ENCODE assay signal across 9 cellular contexts in genomic region chrX:21375795-21376069, GRCh38. TPM values are rescaled to one million over a fixed set of nuclear protein-coding genes. Genes with fewer than 3 reads are reported as not detected.
A peak's percentile ranks its signal among the peaks of the same experiment; 100 is the strongest.
DNase-seq lines count a peak whose midpoint lies in the region; ATAC-seq, FAIRE-seq and TF ChIP-seq lines count a peak whose summit lies in the region.
"Had no signal": no experiment of that assay in that cellular context is flagged by ENCODE, and none has a peak within 500 bp of the region (broad histone marks: within the 10 kb centered on the region; RNA-seq: fewer than 3 reads in every experiment).

No MANE protein-coding gene starts in this region.

- ATAC-seq in gastrocnemius medialis (no peak), GM21381 (IDR thresholded peaks at IDR 0.05; ENCODE audit: unreplicated experiment) (no peak)

- peak; percentile 56 for DNase-seq in ELF-1 (ENCODE audit: low read depth, low spot score)
- no peak for DNase-seq in LNCaP clone FGC (ENCODE audit: low read depth)
- no peak for DNase-seq in astrocyte (ENCODE audit: low read depth)
- DNase-seq in HCEC 1CT: no peak
- DNase-seq in foreskin fibroblast: no peak
- DNase-seq in gastrocnemius medialis: no peak

- in situ Hi-C loops in gastrocnemius medialis (cut with MboI; ENCODE audit: low sequenced_read_pairs in 4 of 4): no loop called here

- no peak for TF ChIP-seq CTCF in LNCaP clone FGC (IDR thresholded peaks at IDR 0.05; ENCODE audit: control insufficient read depth, extremely low read depth, insufficient read depth)
- no peak for TF ChIP-seq CTCF in astrocyte (IDR thresholded peaks at IDR 0.05; ENCODE audit: insufficient read depth, low read depth, low read length)
- peak; percentile 59 for TF ChIP-seq CTCF in neural cell (IDR thresholded peaks at IDR 0.05; ENCODE audit: poor library complexity, severe bottlenecking)
- no peak for TF ChIP-seq CTCF in foreskin fibroblast (IDR thresholded peaks at IDR 0.05; ENCODE audit: low read depth, low read length)
- TF ChIP-seq CTCF in gastrocnemius medialis (IDR thresholded peaks at IDR 0.05 in 4 of 5, conservative IDR thresholded peaks at IDR 0.05 in 1 of 5): no peak

- FAIRE-seq in astrocyte (lab: Jason Lieb, UNC): no peak

- no peaks in the 10 kb centered on the region for H3K36me3 Mint-ChIP-seq in astrocyte (ENCODE audit: low read depth, unreplicated experiment)

- no peaks in the 10 kb centered on the region for H3K9me2 ChIP-seq in neural cell (ENCODE audit: insufficient read depth, low read length)

- H3K9ac ChIP-seq in astrocyte (ENCODE audit: low read length) (no peak overlapping the region), neural cell (ENCODE audit: low read length) (peak overlapping the region; percentile 87)

- H3K27me3 ChIP-seq in astrocyte (ENCODE audit: insufficient read depth, low read length): peaks cover 7% of the 10 kb centered on the region
- no peaks in the 10 kb centered on the region for H3K27me3 ChIP-seq in neural cell (ENCODE audit: insufficient read depth, low read depth, low read length)
- peaks cover 7 to 32% (median 25%) of the 10 kb centered on the region in 3 donors for H3K27me3 ChIP-seq in gastrocnemius medialis

- H3K36me3 ChIP-seq in astrocyte (ENCODE audit: insufficient read depth, low read length): no peaks in the 10 kb centered on the region
- H3K36me3 ChIP-seq in neural cell (ENCODE audit: insufficient read depth, low read length): no peaks in the 10 kb centered on the region
- no peaks in the 10 kb centered on the region for H3K36me3 ChIP-seq in gastrocnemius medialis

- no peak overlapping the region for H3K27ac Mint-ChIP-seq in astrocyte (ENCODE audit: unreplicated experiment)
- H3K27ac Mint-ChIP-seq: dendritic cell treated with granulocyte-macrophage colony-stimulating factor and Interleukin-4, amounts not matched to agents 40 ng/mL and 50 ng/mL, for 4 days had no signal

- H2AFZ ChIP-seq in astrocyte (ENCODE audit: low read depth, low read length): peak overlapping the region; percentile 82
- no peak overlapping the region for H2AFZ ChIP-seq in neural cell (ENCODE audit: low read depth, low read length)

- peaks cover 5% of the 10 kb centered on the region for H3K4me1 ChIP-seq in astrocyte (ENCODE audit: insufficient read depth, low read length)
- peaks cover 0 to 7% of the 10 kb centered on the region in 2 donors for H3K4me1 ChIP-seq in gastrocnemius medialis

- H3K4me3 ChIP-seq in LNCaP clone FGC (ENCODE audit: low read depth, low read length) (peak overlapping the region; percentile 67), astrocyte (ENCODE audit: insufficient read depth, low read depth, low read length) (peak overlapping the region; percentile 62), neural cell (ENCODE audit: low read length) (peak overlapping the region; percentile 90), foreskin fibroblast (ENCODE audit: low read depth in 1 of 2, low read length in 2 of 2) (no peak overlapping the region), gastrocnemius medialis (no peak overlapping the region)

- peak; percentile 55 for TF ChIP-seq RAD21 in neural cell (conservative IDR thresholded peaks at IDR 0.05)

- H3K4me3 Mint-ChIP-seq in astrocyte (ENCODE audit: unreplicated experiment): peak overlapping the region; percentile 75

- TF ChIP-seq POLR2A in gastrocnemius medialis (IDR thresholded peaks at IDR 0.05): no peak

- H3K9me3 Mint-ChIP-seq in astrocyte (ENCODE audit: unreplicated experiment): no peaks in the 10 kb centered on the region
- H3K9me3 Mint-ChIP-seq: dendritic cell treated with granulocyte-macrophage colony-stimulating factor and Interleukin-4, amounts not matched to agents 40 ng/mL and 50 ng/mL, for 4 days had no signal

- H3K27ac ChIP-seq in astrocyte (ENCODE audit: low read depth, low read length) (no peak overlapping the region), neural cell (ENCODE audit: low read length) (peak overlapping the region; percentile 80), gastrocnemius medialis (no peak overlapping the region)

- TF ChIP-seq EP300 in neural cell (conservative IDR thresholded peaks at IDR 0.05; ENCODE audit: poor library complexity, severe bottlenecking): no peak

- H3F3A ChIP-seq in neural cell (ENCODE audit: insufficient read depth, low read length, poor library complexity, severe bottlenecking): no peaks in the 10 kb centered on the region

- H4K20me1 ChIP-seq in astrocyte (ENCODE audit: insufficient read depth, low read length) (no peaks in the 10 kb centered on the region), neural cell (ENCODE audit: insufficient read depth) (no peaks in the 10 kb centered on the region)

- H3K9me3 ChIP-seq in astrocyte (ENCODE audit: insufficient read depth, low read depth, low read length): no peaks in the 10 kb centered on the region
- no peaks in the 10 kb centered on the region for H3K9me3 ChIP-seq in neural cell (ENCODE audit: low read length)
- no peaks in the 10 kb centered on the region for H3K9me3 ChIP-seq in gastrocnemius medialis

- H3K4me2 ChIP-seq in astrocyte (ENCODE audit: low read length) (peak overlapping the region; percentile 90), neural cell (ENCODE audit: low read length) (peak overlapping the region; percentile 82)

- intact Hi-C loops in gastrocnemius medialis (cut with DNase I; ENCODE audit: low total_unique reads): loop anchor here (10.0 kb wide), 1 partner anchor 851 kb away; no protein-coding TSS in a partner anchor

- no peaks in the 10 kb centered on the region for H3K79me2 ChIP-seq in astrocyte (ENCODE audit: insufficient read depth, low read length)
- H3K79me2 ChIP-seq in neural cell (replicated peaks; ENCODE audit: insufficient read depth, low read length): peaks cover 51% of the 10 kb centered on the region

- no peaks in the 10 kb centered on the region for H3K27me3 Mint-ChIP-seq in astrocyte (ENCODE audit: low read depth, unreplicated experiment)

- H3K4me1 Mint-ChIP-seq in astrocyte (ENCODE audit: low read depth, unreplicated experiment): no peaks in the 10 kb centered on the region

TF ChIP-seq in neural cell, 6 proteins besides CTCF, POLR2A, EP300 and RAD21:
- TF ChIP-seq MXI1 (conservative IDR thresholded peaks at IDR 0.05; ENCODE audit: poor library complexity, severe bottlenecking): no peak
- peak; percentile 66 for TF ChIP-seq SMC3 (conservative IDR thresholded peaks at IDR 0.05; ENCODE audit: poor library complexity)
- no peak for TF ChIP-seq POLR2AphosphoS5 (IDR thresholded peaks at IDR 0.05)

RNA-seq across cellular contexts. Expression of gene CNKSR2, which starts 1.5 kb away (rescaled TPM):
- total RNA-seq in astrocyte (2.2 and 4.1 TPM in 2 replicates), gastrocnemius medialis (1 to 10 TPM in 2 of 4 donors, under 1 TPM in 2; 0.44 to 8.7 (median 3.0) TPM)
- 27.2 and 31.1 TPM in 2 replicates for polyA plus RNA-seq in neural cell
- 129 and 156 TPM in 2 replicates for polyA minus RNA-seq in neural cell

Comparison
In these comparisons a context has a peak if more than half of its experiments do, and no peak if none do; other contexts are left out.
1. H3K4me3 ChIP-seq: peak in LNCaP clone FGC (single experiment), astrocyte (single experiment) and neural cell (single experiment); none in foreskin fibroblast (0 of 2) and gastrocnemius medialis (0 of 4).